In genomic region chr7:29879609-29880008, GRCh38 we compare ENCODE assay signal across 21 cellular contexts.
A peak's percentile ranks its signal among the peaks of the same experiment; 100 is the strongest.
DNase-seq lines count a peak whose midpoint lies in the region; ATAC-seq, FAIRE-seq and TF ChIP-seq lines count a peak whose summit lies in the region.
"Had no signal": no experiment of that assay in that cellular context is flagged by ENCODE, and none has a peak within 500 bp of the region (broad histone marks: within the 10 kb centered on the region; RNA-seq: fewer than 3 reads in every experiment).

No MANE protein-coding gene starts in this region.

- 54 to 66% (median 59%) methylated on average over 2 of the region's 2 CpGs for WGBS in heart left ventricle, 4 donors
- WGBS in testis, 2 donors, result 44 to 59% methylated on average over 2 of the region's 2 CpGs

- H3K4me1 Mint-ChIP-seq in activated naive CD8-positive, alpha-beta T cell treated with anti-CD3 and anti-CD28 coated beads, Interleukin-2, amount 50 U/mL, for 24 hours, result peaks cover 15% of the 10 kb centered on the region
- peaks cover 16% of the 10 kb centered on the region for H3K4me1 Mint-ChIP-seq in activated naive CD8-positive, alpha-beta T cell treated with anti-CD3 and anti-CD28 coated beads for 36 hours
- H3K4me1 Mint-ChIP-seq in astrocyte (ENCODE audit: low read depth, unreplicated experiment), result no peaks in the 10 kb centered on the region
- H3K4me1 Mint-ChIP-seq: activated CD8-positive, alpha-beta memory T cell treated with anti-CD3 and anti-CD28 coated beads, Interleukin-2, amount 10 ng/mL, durations not matched to agents 7 days and 5 days had no signal

- peak; percentile 6 for DNase-seq in activated naive CD8-positive, alpha-beta T cell treated with anti-CD3 and anti-CD28 coated beads, Interleukin-2, amount 50 U/mL, for 24 hours
- DNase-seq in activated naive CD8-positive, alpha-beta T cell treated with anti-CD3 and anti-CD28 coated beads for 36 hours, result no peak
- peak; percentile 52 for DNase-seq in astrocyte (ENCODE audit: low read depth)
- peak in 3 of 5 donors; percentile 40 to 52 (median 52) for DNase-seq in heart left ventricle
- DNase-seq in testis, result peak; percentile 73
- no peak for DNase-seq in omental fat pad (ENCODE audit: low spot score)
- no peak for DNase-seq in stimulated activated naive CD4-positive, alpha-beta T cell (lab: John Stamatoyannopoulos, UW)
- DNase-seq: ACHN; activated CD8-positive, alpha-beta memory T cell treated with anti-CD3 and anti-CD28 coated beads, Interleukin-2, amount 10 ng/mL, durations not matched to agents 7 days and 5 days; activated naive CD4-positive, alpha-beta T cell treated with anti-CD3 and anti-CD28 coated beads for 36 hours; erythroblast; KBM-7; NCI-H1694; NCI-H510A treated with DMSO at 0.1 percent for 48 hours; stimulated activated naive CD4-positive, alpha-beta T cell treated with Interleukin-2 at 50 U/mL for 16 hours had no signal

- no peak overlapping the region for H2AFZ ChIP-seq in astrocyte (ENCODE audit: low read depth, low read length)
- H2AFZ ChIP-seq: GM23338 had no signal

- H4K20me1 ChIP-seq in astrocyte (ENCODE audit: insufficient read depth, low read length), result no peaks in the 10 kb centered on the region

- H3K79me2 ChIP-seq in astrocyte (ENCODE audit: insufficient read depth, low read length), result no peaks in the 10 kb centered on the region

- no peak for FAIRE-seq in astrocyte (lab: Jason Lieb, UNC)
- FAIRE-seq: colon had no signal

- H3K9me3 Mint-ChIP-seq in activated naive CD8-positive, alpha-beta T cell treated with anti-CD3 and anti-CD28 coated beads, Interleukin-2, amount 50 U/mL, for 24 hours, result no peaks in the 10 kb centered on the region
- H3K9me3 Mint-ChIP-seq in activated naive CD8-positive, alpha-beta T cell treated with anti-CD3 and anti-CD28 coated beads for 36 hours, result no peaks in the 10 kb centered on the region
- H3K9me3 Mint-ChIP-seq in astrocyte (ENCODE audit: unreplicated experiment), result no peaks in the 10 kb centered on the region
- H3K9me3 Mint-ChIP-seq: activated naive CD4-positive, alpha-beta T cell treated with anti-CD3 and anti-CD28 coated beads for 36 hours; GM23338; memory B cell had no signal

- H3K4me1 ChIP-seq in astrocyte (ENCODE audit: insufficient read depth, low read length), result no peaks in the 10 kb centered on the region
- H3K4me1 ChIP-seq in heart left ventricle, result peaks cover 0 to 9% (median 0%) of the 10 kb centered on the region in 12 donors
- peaks cover 7% of the 10 kb centered on the region for H3K4me1 ChIP-seq in testis

- H3K4me2 ChIP-seq in astrocyte (ENCODE audit: low read length), result no peak overlapping the region
- H3K4me2 ChIP-seq: GM23338 had no signal

- intact Hi-C loops in heart left ventricle (cut with DNase I), result loop anchor here in 1 of 10 donors (5.0 kb wide), 1 partner anchor 127 kb away; no protein-coding TSS in a partner anchor
- intact Hi-C loops in testis (cut with DNase I; ENCODE audit: low total_unique reads), result no loop called here

- H3K4me3 ChIP-seq in astrocyte (ENCODE audit: insufficient read depth, low read depth, low read length), result no peak overlapping the region
- no peak overlapping the region for H3K4me3 ChIP-seq in heart left ventricle
- no peak overlapping the region for H3K4me3 ChIP-seq in testis
- H3K4me3 ChIP-seq: GM23338, vagina had no signal

- H3K27me3 ChIP-seq in astrocyte (ENCODE audit: insufficient read depth, low read length) (peaks cover 5% of the 10 kb centered on the region), heart left ventricle (peaks cover 0 to 2% (median 0%) of the 10 kb centered on the region in 9 donors), testis (no peaks in the 10 kb centered on the region)
- H3K27me3 ChIP-seq: vagina had no signal

- peak; percentile 91 for ATAC-seq in activated naive CD8-positive, alpha-beta T cell treated with anti-CD3 and anti-CD28 coated beads, Interleukin-2, amount 50 U/mL, for 24 hours
- ATAC-seq in heart left ventricle, result peak; percentile 9 to 77 (median 60)
- ATAC-seq in omental fat pad (ENCODE audit: low FRiP score), result no peak
- no peak for ATAC-seq in GM18909 (IDR thresholded peaks at IDR 0.05; ENCODE audit: poor library complexity, unreplicated experiment)
- ATAC-seq: activated CD8-positive, alpha-beta memory T cell treated with anti-CD3 and anti-CD28 coated beads, Interleukin-2, amount 10 ng/mL, durations not matched to agents 7 days and 5 days; GM23338 had no signal

- H3K9ac ChIP-seq in astrocyte (ENCODE audit: low read length), result no peak overlapping the region

- peaks cover 18% of the 10 kb centered on the region for H3K27me3 Mint-ChIP-seq in activated naive CD8-positive, alpha-beta T cell treated with anti-CD3 and anti-CD28 coated beads, Interleukin-2, amount 50 U/mL, for 24 hours
- peaks cover 6% of the 10 kb centered on the region for H3K27me3 Mint-ChIP-seq in activated naive CD8-positive, alpha-beta T cell treated with anti-CD3 and anti-CD28 coated beads for 36 hours
- peaks cover 24% of the 10 kb centered on the region for H3K27me3 Mint-ChIP-seq in astrocyte (ENCODE audit: low read depth, unreplicated experiment)

- no peak overlapping the region for H3K27ac Mint-ChIP-seq in activated naive CD8-positive, alpha-beta T cell treated with anti-CD3 and anti-CD28 coated beads, Interleukin-2, amount 50 U/mL, for 24 hours
- no peak overlapping the region for H3K27ac Mint-ChIP-seq in activated naive CD8-positive, alpha-beta T cell treated with anti-CD3 and anti-CD28 coated beads for 36 hours
- H3K27ac Mint-ChIP-seq in astrocyte (ENCODE audit: unreplicated experiment), result no peak overlapping the region
- H3K27ac Mint-ChIP-seq: activated CD8-positive, alpha-beta memory T cell treated with anti-CD3 and anti-CD28 coated beads, Interleukin-2, amount 10 ng/mL, durations not matched to agents 7 days and 5 days; activated naive CD4-positive, alpha-beta T cell treated with anti-CD3 and anti-CD28 coated beads for 36 hours; GM23338; memory B cell had no signal

- H3K4me3 Mint-ChIP-seq in activated naive CD8-positive, alpha-beta T cell treated with anti-CD3 and anti-CD28 coated beads, Interleukin-2, amount 50 U/mL, for 24 hours, result no peak overlapping the region
- H3K4me3 Mint-ChIP-seq in activated naive CD8-positive, alpha-beta T cell treated with anti-CD3 and anti-CD28 coated beads for 36 hours, result no peak overlapping the region
- H3K4me3 Mint-ChIP-seq in astrocyte (ENCODE audit: unreplicated experiment), result no peak overlapping the region
- H3K4me3 Mint-ChIP-seq: activated CD8-positive, alpha-beta memory T cell treated with anti-CD3 and anti-CD28 coated beads, Interleukin-2, amount 10 ng/mL, durations not matched to agents 7 days and 5 days; activated naive CD4-positive, alpha-beta T cell treated with anti-CD3 and anti-CD28 coated beads for 36 hours; GM23338; memory B cell had no signal

- no peak for TF ChIP-seq POLR2A in heart left ventricle (IDR thresholded peaks at IDR 0.05)
- no peak for TF ChIP-seq POLR2A in testis (IDR thresholded peaks at IDR 0.05)

- H3K36me3 ChIP-seq in astrocyte (ENCODE audit: insufficient read depth, low read length), result no peaks in the 10 kb centered on the region
- no peaks in the 10 kb centered on the region for H3K36me3 ChIP-seq in heart left ventricle
- no peaks in the 10 kb centered on the region for H3K36me3 ChIP-seq in testis (ENCODE audit: low read depth, missing control alignments)
- H3K36me3 ChIP-seq: vagina had no signal

- no peak for TF ChIP-seq CTCF in astrocyte (IDR thresholded peaks at IDR 0.05; ENCODE audit: insufficient read depth, low read depth, low read length)
- TF ChIP-seq CTCF in heart left ventricle (IDR thresholded peaks at IDR 0.05), result no peak
- no peak for TF ChIP-seq CTCF in testis (IDR thresholded peaks at IDR 0.05)
- TF ChIP-seq CTCF in omental fat pad (IDR thresholded peaks at IDR 0.05), result no peak

- H3K27ac ChIP-seq in astrocyte (ENCODE audit: low read depth, low read length) (no peak overlapping the region), heart left ventricle (no peak overlapping the region), testis (peak overlapping the region in 1 of 2 donors; percentile 61)
- H3K27ac ChIP-seq: vagina, VCaP had no signal

- no peaks in the 10 kb centered on the region for H3K36me3 Mint-ChIP-seq in activated naive CD8-positive, alpha-beta T cell treated with anti-CD3 and anti-CD28 coated beads, Interleukin-2, amount 50 U/mL, for 24 hours (ENCODE audit: low read depth)
- H3K36me3 Mint-ChIP-seq in activated naive CD8-positive, alpha-beta T cell treated with anti-CD3 and anti-CD28 coated beads for 36 hours, result no peaks in the 10 kb centered on the region
- H3K36me3 Mint-ChIP-seq in astrocyte (ENCODE audit: low read depth, unreplicated experiment), result peaks cover 2% of the 10 kb centered on the region
- H3K36me3 Mint-ChIP-seq: activated CD8-positive, alpha-beta memory T cell treated with anti-CD3 and anti-CD28 coated beads, Interleukin-2, amount 10 ng/mL, durations not matched to agents 7 days and 5 days; memory B cell had no signal

- no peaks in the 10 kb centered on the region for H3K9me3 ChIP-seq in astrocyte (ENCODE audit: insufficient read depth, low read depth, low read length)
- H3K9me3 ChIP-seq in heart left ventricle, result no peaks in the 10 kb centered on the region
- H3K9me3 ChIP-seq in testis, result no peaks in the 10 kb centered on the region
- H3K9me3 ChIP-seq: vagina had no signal

Comparison
In these comparisons a context has a peak if more than half of its experiments do, and no peak if none do; other contexts are left out.
1. DNase-seq: peak in activated naive CD8-positive, alpha-beta T cell treated with anti-CD3 and anti-CD28 coated beads, Interleukin-2, amount 50 U/mL, for 24 hours (single experiment), astrocyte (single experiment), heart left ventricle (3 of 5) and testis (single experiment); none in activated naive CD8-positive, alpha-beta T cell treated with anti-CD3 and anti-CD28 coated beads for 36 hours (single experiment), omental fat pad (single experiment) and stimulated activated naive CD4-positive, alpha-beta T cell (0 of 6).
2. ATAC-seq: peak in activated naive CD8-positive, alpha-beta T cell treated with anti-CD3 and anti-CD28 coated beads, Interleukin-2, amount 50 U/mL, for 24 hours (single experiment) and heart left ventricle (4 of 4); none in omental fat pad (single experiment) and GM18909 (single experiment).